In the genomic region with DNA sequence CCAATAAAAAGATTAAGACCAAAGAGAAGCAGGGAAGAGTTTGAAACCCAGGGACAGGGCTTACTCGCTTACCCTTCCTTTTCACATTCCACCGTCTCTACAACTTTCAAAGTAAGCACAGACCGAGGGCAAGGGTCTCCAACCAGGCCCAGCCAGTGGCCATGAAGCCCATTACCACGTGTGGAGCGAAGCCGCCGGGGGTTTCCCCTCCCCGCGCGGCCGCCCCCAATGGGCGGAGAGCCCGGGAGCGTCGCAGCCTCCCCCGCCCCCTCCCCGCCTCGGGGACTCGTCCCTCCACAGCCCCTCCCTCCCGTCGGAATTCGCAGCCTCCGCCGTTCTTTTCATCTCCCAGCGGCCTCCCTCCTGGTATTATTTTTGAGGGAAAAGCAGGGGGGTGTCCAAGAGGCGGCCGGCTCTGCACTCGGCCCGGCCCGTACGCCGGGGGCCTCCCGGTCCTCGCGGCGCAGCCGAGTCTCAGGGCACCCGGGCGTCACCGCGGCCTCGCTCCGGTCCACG, we compare ENCODE assay signal across 8 cellular contexts. TPM values are rescaled to one million over a fixed set of nuclear protein-coding genes. Genes with fewer than 3 reads are reported as not detected.
DNase-seq lines count a peak whose midpoint lies in the region; ATAC-seq, FAIRE-seq and TF ChIP-seq lines count a peak whose summit lies in the region.

No MANE protein-coding gene starts in this region.

- intact Hi-C loops in activated B cell treated with CpG ODN at 0.5 μM for 24 hours (cut with micrococcal nuclease) = loop anchor here (1.0 to 10.0 kb wide), 16 partner anchors 9 to 1547 kb away; partner anchors contain the start of genes ATXN7L3B, BBS10, CAPS2 and E2F7

- H3K36me3 ChIP-seq in bronchial epithelial cell (ENCODE audit: control insufficient read depth, insufficient read depth, low read length) = no peaks in the 10 kb centered on the region

- TF ChIP-seq CTCF in GM12875 (IDR thresholded peaks at IDR 0.05; ENCODE audit: borderline replicate concordance, insufficient read depth, low read depth, low read length) (no peak), activated B cell treated with CpG ODN at 0.5 μM for 24 hours (IDR thresholded peaks at IDR 0.05) (no peak), bronchial epithelial cell (IDR thresholded peaks at IDR 0.05; ENCODE audit: insufficient read depth, low read length, severe bottlenecking) (no peak)

- H3K4me3 ChIP-seq in GM12875 (ENCODE audit: low read depth, low read length) (peak overlapping the region; percentile 84), bronchial epithelial cell (ENCODE audit: low read depth, low read length) (peak overlapping the region; percentile 94)

- H3K4me3 Mint-ChIP-seq in activated B cell treated with CpG ODN at 0.5 μM for 24 hours (peak overlapping the region; percentile 99), immature natural killer cell (peak overlapping the region; percentile 94 to 98 (median 97))

- H3K4me1 Mint-ChIP-seq in activated B cell treated with CpG ODN at 0.5 μM for 24 hours (peaks cover 64% of the 10 kb centered on the region), immature natural killer cell (peaks cover 30 to 65% of the 10 kb centered on the region in 2 donors)

- H3K36me3 Mint-ChIP-seq in activated B cell treated with CpG ODN at 0.5 μM for 24 hours (ENCODE audit: low read depth) (peaks cover 31% of the 10 kb centered on the region), immature natural killer cell (no peaks in the 10 kb centered on the region)

- peaks cover 2% of the 10 kb centered on the region for H3K9me3 Mint-ChIP-seq in activated B cell treated with CpG ODN at 0.5 μM for 24 hours
- H3K9me3 Mint-ChIP-seq in immature natural killer cell = no peaks in the 10 kb centered on the region

- POLR2A ChIA-PET in activated B cell treated with CpG ODN at 0.5 μM for 24 hours (lab: Charles Lee) = interaction anchor here (0.6 to 3.1 kb wide), 9 partner anchors 53 to 680 kb away, joined by 4 to 26 read pairs (median 8); partner anchors contain the start of genes BBS10, KRR1, OSBPL8 and PHLDA1

- H3K27ac Mint-ChIP-seq in activated B cell treated with CpG ODN at 0.5 μM for 24 hours = peak overlapping the region; percentile 100
- H3K27ac Mint-ChIP-seq in immature natural killer cell = peak overlapping the region; percentile 89 to 99 (median 99)

- no peak for FAIRE-seq in bronchial epithelial cell (lab: Jason Lieb, UNC)

- ATAC-seq in HG02642 (IDR thresholded peaks at IDR 0.05; ENCODE audit: poor library complexity, unreplicated experiment) (peak; percentile 41), activated B cell treated with CpG ODN at 0.5 μM for 24 hours (ENCODE audit: low read depth) (peak; percentile 47), GM18870 (IDR thresholded peaks at IDR 0.05; ENCODE audit: unreplicated experiment) (no peak)

- DNase-seq in NCI-H146 (lab: John Stamatoyannopoulos, UW) (peak; percentile 86), activated B cell treated with CpG ODN at 0.5 μM for 24 hours (peak; percentile 73), bronchial epithelial cell (ENCODE audit: low read depth) (peak; percentile 29), immature natural killer cell (peak; percentile 75 to 76 (median 75))
- peak; percentile 66 to 74 for DNase-seq in stimulated activated CD4-positive, alpha-beta T cell treated with anti-CD3 and anti-CD28 coated beads, Interleukin-12 subunit alpha, Interleukin-12 subunit beta, amount 100 ng/mL, for 24 hours (ENCODE audit: low read depth in 2 of 2)

- H3K27me3 ChIP-seq in bronchial epithelial cell (ENCODE audit: control insufficient read depth, insufficient read depth, low read length) = no peaks in the 10 kb centered on the region

- CTCF ChIA-PET in activated B cell treated with CpG ODN at 0.5 μM for 24 hours (lab: Charles Lee) = interaction anchor here (0.8 to 1.3 kb wide), 3 partner anchors 75 to 557 kb away, joined by 3 to 4 read pairs (median 3); partner anchors contain the start of gene BBS10

- H3K27me3 Mint-ChIP-seq in activated B cell treated with CpG ODN at 0.5 μM for 24 hours (no peaks in the 10 kb centered on the region), immature natural killer cell (ENCODE audit: low read depth in 3 of 3) (peaks cover 11 to 18% (median 13%) of the 10 kb centered on the region in 3 donors)

RNA-seq across cellular contexts. Expression of gene NAP1L1, which starts 0.7 kb away (rescaled TPM):
- total RNA-seq in activated B cell treated with CpG ODN at 0.5 μM for 24 hours (1,180 and 1,185 TPM in 2 replicates), bronchial epithelial cell (160 and 166 TPM in 2 replicates)
- polyA plus RNA-seq in immature natural killer cell = 100 to 1,000 TPM in 1 of 3 donors, 10 to 100 TPM in 2; 66.9 to 108 (median 90.2) TPM

RNA-seq across cellular contexts. Expression of gene PHLDA1, which starts 52.2 kb away (rescaled TPM):
- total RNA-seq in activated B cell treated with CpG ODN at 0.5 μM for 24 hours (0.83 and 1.1 TPM in 2 replicates), bronchial epithelial cell (16.9 and 27.9 TPM in 2 replicates)
- 1 to 10 TPM in 1 of 3 donors, under 1 TPM in 2; 0.59 to 1.4 (median 0.92) TPM for polyA plus RNA-seq in immature natural killer cell

Comparison
In these comparisons a context has a peak if more than half of its experiments do, and no peak if none do; other contexts are left out.
1. DNase-seq: peak in every context shown above with its lines; median percentile 86 in NCI-H146; 75 in immature natural killer cell; 73 in activated B cell treated with CpG ODN at 0.5 μM for 24 hours; 70 in stimulated activated CD4-positive, alpha-beta T cell treated with anti-CD3 and anti-CD28 coated beads, Interleukin-12 subunit alpha, Interleukin-12 subunit beta, amount 100 ng/mL, for 24 hours; 29 in bronchial epithelial cell.